In genomic region chr12:121218588-121219352, GRCh38 we compare ENCODE assay signal across 26 cellular contexts. TPM values are rescaled to one million over a fixed set of nuclear protein-coding genes. Genes with fewer than 3 reads are reported as not detected.
A peak's percentile ranks its signal among the peaks of the same experiment; 100 is the strongest.
DNase-seq lines count a peak whose midpoint lies in the region; ATAC-seq and TF ChIP-seq lines count a peak whose summit lies in the region.
"Had no signal": no experiment of that assay in that cellular context is flagged by ENCODE, and none has a peak within 500 bp of the region (broad histone marks: within the 10 kb centered on the region; RNA-seq: fewer than 3 reads in every experiment).

No MANE protein-coding gene starts in this region.

- DNase-seq in NCI-H1105 treated with DMSO at 0.1 percent for 48 hours (lab: John Stamatoyannopoulos, UW) (peak; percentile 12), NCI-H1105 (lab: John Stamatoyannopoulos, UW) (no peak), T-cell (no peak), KG1 (lab: John Stamatoyannopoulos, UW) (no peak), hypothalamus (lab: John Stamatoyannopoulos, UW) (no peak), kidney glomerular epithelial cell (lab: John Stamatoyannopoulos, UW) (no peak)
- DNase-seq in CD4-positive, alpha-beta T cell: no peak
- DNase-seq in naive thymus-derived CD4-positive, alpha-beta T cell: no peak
- DNase-seq: 8988T; activated CD4-positive, alpha-beta T cell treated with anti-CD3 and anti-CD28 coated beads, Interleukin-2, amount 50 U/mL, for 4 hours; activated naive CD4-positive, alpha-beta T cell treated with anti-CD3 and anti-CD28 coated beads for 36 hours; aorta; dermis blood vessel endothelial cell; DMS79 treated with DMSO at 0.1 percent for 48 hours; gastrocnemius medialis; GM23248; hippocampal formation; left ventricle myocardium superior; midbrain; NCI-H1417 treated with DMSO at 0.1 percent for 48 hours; NCI-H2171; NCI-H510A treated with DMSO at 0.1 percent for 48 hours; right lobe of liver; RPMI8226; stimulated activated CD4-positive, alpha-beta T cell treated with anti-CD3 and anti-CD28 coated beads, Interleukin-15, amount 100 ng/mL, for 24 hours; WERI-Rb-1 had no signal

- H3K36me3 ChIP-seq in naive thymus-derived CD4-positive, alpha-beta T cell (ENCODE audit: control insufficient read depth in 2 of 3, insufficient read depth in 3 of 3, low read length in 3 of 3): peaks cover 0 to 31% (median 0%) of the 10 kb centered on the region in 3 experiments
- H3K36me3 ChIP-seq: gastrocnemius medialis, right lobe of liver, WERI-Rb-1 had no signal

- H3K9me3 Mint-ChIP-seq in CD4-positive, alpha-beta T cell: no peaks in the 10 kb centered on the region
- H3K9me3 Mint-ChIP-seq in T-cell: no peaks in the 10 kb centered on the region
- peaks cover 0 to 3% (median 0%) of the 10 kb centered on the region in 11 donors for H3K9me3 Mint-ChIP-seq in naive thymus-derived CD4-positive, alpha-beta T cell
- H3K9me3 Mint-ChIP-seq: activated naive CD4-positive, alpha-beta T cell treated with anti-CD3 and anti-CD28 coated beads for 36 hours had no signal

- H3K27me3 ChIP-seq in CD4-positive, alpha-beta T cell (ENCODE audit: control insufficient read depth, insufficient read depth, low read length): no peaks in the 10 kb centered on the region
- no peaks in the 10 kb centered on the region for H3K27me3 ChIP-seq in naive thymus-derived CD4-positive, alpha-beta T cell (ENCODE audit: control insufficient read depth in 2 of 2, insufficient read depth in 2 of 2, low read length in 2 of 2)
- H3K27me3 ChIP-seq: gastrocnemius medialis, right lobe of liver had no signal

- H3K27ac Mint-ChIP-seq in CD4-positive, alpha-beta T cell: peak overlapping the region; percentile 61
- peak overlapping the region; percentile 18 to 65 for H3K27ac Mint-ChIP-seq in T-cell
- peak overlapping the region in 5 of 9 donors; percentile 56 to 84 (median 72) for H3K27ac Mint-ChIP-seq in naive thymus-derived CD4-positive, alpha-beta T cell
- H3K27ac Mint-ChIP-seq: activated naive CD4-positive, alpha-beta T cell treated with anti-CD3 and anti-CD28 coated beads for 36 hours had no signal

- TF ChIP-seq CTCF in CD4-positive, alpha-beta T cell (IDR thresholded peaks at IDR 0.05): no peak

- no peaks in the 10 kb centered on the region for H3K27me3 Mint-ChIP-seq in CD4-positive, alpha-beta T cell
- no peaks in the 10 kb centered on the region for H3K27me3 Mint-ChIP-seq in T-cell
- no peaks in the 10 kb centered on the region for H3K27me3 Mint-ChIP-seq in naive thymus-derived CD4-positive, alpha-beta T cell

- peaks cover 35% of the 10 kb centered on the region for H3K4me1 Mint-ChIP-seq in CD4-positive, alpha-beta T cell (ENCODE audit: low read depth)
- peaks cover 37 to 42% (median 37%) of the 10 kb centered on the region in 3 donors for H3K4me1 Mint-ChIP-seq in T-cell
- peaks cover 11 to 53% (median 31%) of the 10 kb centered on the region in 7 donors for H3K4me1 Mint-ChIP-seq in naive thymus-derived CD4-positive, alpha-beta T cell

- intact Hi-C loops in CD4-positive, alpha-beta T cell (cut with DNase I, micrococcal nuclease): no loop called here
- intact Hi-C loops in naive thymus-derived CD4-positive, alpha-beta T cell (cut with micrococcal nuclease): no loop called here

- H3K9me3 ChIP-seq in CD4-positive, alpha-beta T cell (ENCODE audit: control insufficient read depth, low read length): no peaks in the 10 kb centered on the region
- H3K9me3 ChIP-seq in naive thymus-derived CD4-positive, alpha-beta T cell (ENCODE audit: control insufficient read depth in 2 of 3, low read length in 3 of 3): no peaks in the 10 kb centered on the region
- H3K9me3 ChIP-seq: gastrocnemius medialis, right lobe of liver had no signal

- no peak overlapping the region for H3K27ac ChIP-seq in CD4-positive, alpha-beta T cell (ENCODE audit: low read depth, low read length)
- no peak overlapping the region for H3K27ac ChIP-seq in naive thymus-derived CD4-positive, alpha-beta T cell (ENCODE audit: low read depth, low read length)
- H3K27ac ChIP-seq: gastrocnemius medialis, GM23248, WERI-Rb-1 had no signal

- POLR2A ChIA-PET in CD4-positive, alpha-beta T cell (lab: Charles Lee): interaction anchor here (0.8 to 1.5 kb wide), 2 partner anchors 8 to 20 kb away, joined by 4 to 6 read pairs; no protein-coding TSS in a partner anchor
- POLR2A ChIA-PET in T-cell (lab: Charles Lee): interaction anchor here in 1 of 2 donors (0.6 kb wide), 1 partner anchor 70 kb away, joined by 7 read pairs; no protein-coding TSS in a partner anchor
- POLR2A ChIA-PET in naive thymus-derived CD4-positive, alpha-beta T cell (lab: Charles Lee): interaction anchor here (1.0 kb wide), 1 partner anchor 11 kb away, joined by 3 read pairs; no protein-coding TSS in a partner anchor

- no peak overlapping the region for H3K4me3 Mint-ChIP-seq in CD4-positive, alpha-beta T cell
- H3K4me3 Mint-ChIP-seq in T-cell: no peak overlapping the region
- H3K4me3 Mint-ChIP-seq in naive thymus-derived CD4-positive, alpha-beta T cell: no peak overlapping the region
- H3K4me3 Mint-ChIP-seq: activated naive CD4-positive, alpha-beta T cell treated with anti-CD3 and anti-CD28 coated beads for 36 hours had no signal

- no peak for ATAC-seq in CD4-positive, alpha-beta T cell (ENCODE audit: poor library complexity)
- ATAC-seq in T-cell (replicated peaks in 1 of 4): no peak
- no peak for ATAC-seq in naive thymus-derived CD4-positive, alpha-beta T cell
- ATAC-seq: gastrocnemius medialis, left ventricle myocardium superior had no signal

- H3K4me1 ChIP-seq in naive thymus-derived CD4-positive, alpha-beta T cell (ENCODE audit: control insufficient read depth in 2 of 2, insufficient read depth in 2 of 2, low read length in 2 of 2): peaks cover 7 to 21% of the 10 kb centered on the region in 2 donors
- H3K4me1 ChIP-seq: gastrocnemius medialis had no signal

- no peak overlapping the region for H3K4me3 ChIP-seq in naive thymus-derived CD4-positive, alpha-beta T cell (ENCODE audit: low read length)
- H3K4me3 ChIP-seq: gastrocnemius medialis, GM23248, right lobe of liver had no signal

- H3K36me3 Mint-ChIP-seq in CD4-positive, alpha-beta T cell (ENCODE audit: low read depth): peaks cover 50% of the 10 kb centered on the region
- H3K36me3 Mint-ChIP-seq in T-cell: peaks cover 26% of the 10 kb centered on the region
- peaks cover 3 to 59% (median 22%) of the 10 kb centered on the region in 5 donors for H3K36me3 Mint-ChIP-seq in naive thymus-derived CD4-positive, alpha-beta T cell

- CTCF ChIA-PET in CD4-positive, alpha-beta T cell (lab: Charles Lee): no interaction called here
- CTCF ChIA-PET in T-cell (lab: Charles Lee): no interaction called here
- CTCF ChIA-PET in naive thymus-derived CD4-positive, alpha-beta T cell (lab: Charles Lee): no interaction called here

RNA-seq across cellular contexts. Expression of gene P2RX4, which starts 8.8 kb away (rescaled TPM):
- total RNA-seq in CD4-positive, alpha-beta T cell: 10 to 100 TPM; 36.2 to 37.4 TPM
- 10 to 100 TPM; 36.2 to 62.3 (median 36.9) TPM for total RNA-seq in T-cell
- total RNA-seq in naive thymus-derived CD4-positive, alpha-beta T cell: 10 to 100 TPM; 34.1 to 56.9 (median 40.5) TPM
- polyA plus RNA-seq in naive thymus-derived CD4-positive, alpha-beta T cell: 10 to 100 TPM; 42.0 to 42.9 TPM
